In the genomic region with DNA sequence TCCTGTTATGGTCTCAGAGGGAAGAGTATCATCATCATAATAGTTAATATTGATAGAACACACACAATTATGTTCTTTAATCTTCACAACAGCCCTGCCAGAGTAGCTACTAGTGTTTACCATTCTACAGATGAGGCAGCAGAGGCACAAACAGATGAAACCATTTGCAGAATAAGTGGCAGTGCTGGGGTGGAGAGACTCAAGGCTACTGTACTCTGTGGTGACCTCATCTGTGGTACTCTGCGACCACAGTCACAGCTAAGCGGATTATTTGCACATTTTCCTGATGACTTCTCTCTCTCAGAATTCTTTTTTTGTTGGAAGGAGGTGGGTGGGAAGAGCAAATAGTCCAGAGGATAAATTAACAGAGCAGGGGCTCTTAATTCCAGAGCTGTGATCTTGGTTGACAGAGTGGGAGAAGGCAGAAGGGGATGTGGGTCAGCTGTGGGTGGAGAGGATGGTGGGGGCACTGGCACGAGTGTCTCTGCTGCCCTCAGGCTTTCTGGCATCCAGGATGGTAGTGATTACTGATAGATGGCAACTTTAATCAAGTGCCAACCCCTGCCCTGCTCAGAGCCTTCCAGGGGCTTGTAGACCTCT, we compare ENCODE assay signal across 27 cellular contexts. TPM values are rescaled to one million over a fixed set of nuclear protein-coding genes. Genes with fewer than 3 reads are reported as not detected.
DNase-seq lines count a peak whose midpoint lies in the region; ATAC-seq and TF ChIP-seq lines count a peak whose summit lies in the region.
"Had no signal": no experiment of that assay in that cellular context is flagged by ENCODE, and none has a peak within 500 bp of the region (broad histone marks: within the 10 kb centered on the region; RNA-seq: fewer than 3 reads in every experiment).

No MANE protein-coding gene starts in this region.

- intact Hi-C loops in lower leg skin (cut with DNase I; ENCODE audit: low total_unique reads), result no loop called here

- peaks cover 53 to 83% of the 10 kb centered on the region in 2 donors for H3K27me3 Mint-ChIP-seq in CD8-positive, alpha-beta memory T cell
- H3K27me3 Mint-ChIP-seq in activated T-helper 17 cell treated with anti-CD3 and anti-CD28 coated beads, Interleukin-2, amount 50 U/mL, for 72 hours, result peaks cover 56% of the 10 kb centered on the region
- peaks cover 36 to 90% (median 60%) of the 10 kb centered on the region in 5 donors for H3K27me3 Mint-ChIP-seq in naive thymus-derived CD8-positive, alpha-beta T cell

- H3K36me3 ChIP-seq in BLaER1 treated with 17β-estradiol and CSF1 and Interleukin-3, amounts not matched to agents 10 nM and 100 nM, result no peaks in the 10 kb centered on the region
- H3K36me3 ChIP-seq in CD8-positive, alpha-beta memory T cell (ENCODE audit: insufficient read depth, low read length), result no peaks in the 10 kb centered on the region
- no peaks in the 10 kb centered on the region for H3K36me3 ChIP-seq in tibial nerve
- H3K36me3 ChIP-seq: colonic mucosa, heart right ventricle, thoracic aorta had no signal

- H3K36me3 Mint-ChIP-seq in CD8-positive, alpha-beta memory T cell, result peaks cover 0 to 7% (median 0%) of the 10 kb centered on the region in 3 donors
- H3K36me3 Mint-ChIP-seq in activated T-helper 17 cell treated with anti-CD3 and anti-CD28 coated beads, Interleukin-2, amount 50 U/mL, for 72 hours (ENCODE audit: low read depth), result no peaks in the 10 kb centered on the region
- peaks cover 2 to 6% (median 5%) of the 10 kb centered on the region in 3 donors for H3K36me3 Mint-ChIP-seq in naive thymus-derived CD8-positive, alpha-beta T cell
- H3K36me3 Mint-ChIP-seq: CD4-positive, CD25-positive, alpha-beta regulatory T cell; memory B cell had no signal

- peaks cover 0 to 8% (median 0%) of the 10 kb centered on the region in 11 experiments; a peak in 1 of 22 replicates for H4K20me1 ChIP-seq in BLaER1 treated with 17β-estradiol and CSF1 and Interleukin-3, amounts not matched to agents 10 nM and 100 nM

- no peak overlapping the region for H3K27ac Mint-ChIP-seq in CD8-positive, alpha-beta memory T cell
- no peak overlapping the region for H3K27ac Mint-ChIP-seq in activated T-helper 17 cell treated with anti-CD3 and anti-CD28 coated beads, Interleukin-2, amount 50 U/mL, for 72 hours
- peak overlapping the region in 1 of 10 donors; percentile 48 for H3K27ac Mint-ChIP-seq in naive thymus-derived CD8-positive, alpha-beta T cell
- H3K27ac Mint-ChIP-seq: activated T-cell treated with anti-CD3 and anti-CD28 coated beads, Interleukin-2, amount 50 U/mL, for 24 hours; CD4-positive, CD25-positive, alpha-beta regulatory T cell; memory B cell; stimulated activated naive CD8-positive, alpha-beta T cell treated with anti-CD3 and anti-CD28 coated beads, Interleukin-15, Interleukin-2, amounts not matched to agents 100 ng/mL and 50 ng/mL, for 24 hours had no signal

- 44 to 59% methylated on average over 3 of the region's 3 CpGs for WGBS in lower leg skin, 2 donors
- WGBS in tibial nerve, 2 donors, result 30 to 45% methylated on average over 3 of the region's 3 CpGs

- DNase-seq in CD8-positive, alpha-beta memory T cell, result no peak
- DNase-seq in naive thymus-derived CD8-positive, alpha-beta T cell, result no peak
- DNase-seq in lower leg skin (ENCODE audit: low spot score in 2 of 2) (no peak), SW480 (ENCODE audit: low spot score) (no peak), tibial nerve (ENCODE audit: low spot score in 2 of 2) (no peak), amniotic stem cell (lab: John Stamatoyannopoulos, UW) (no peak)
- DNase-seq: activated CD4-positive, alpha-beta T cell treated with anti-CD3 and anti-CD28 coated beads for 1 hour; activated T-cell treated with anti-CD3 and anti-CD28 coated beads, Interleukin-2, amount 50 U/mL, for 24 hours; CD4-positive, CD25-positive, alpha-beta regulatory T cell; DMS 273 treated with DMSO at 0.1 percent for 48 hours; effector memory CD4-positive, alpha-beta T cell; EL; foreskin keratinocyte; GOT3; heart right ventricle; left cardiac atrium; NCI-H187; NCI-H524 treated with DMSO at 0.1 percent for 48 hours had no signal

- H3K4me3 ChIP-seq in BLaER1 treated with 17β-estradiol and CSF1 and Interleukin-3, amounts not matched to agents 10 nM and 100 nM, result peak overlapping the region in 1 of 10 experiments; percentile 3; a peak in 2 of 20 replicates
- H3K4me3 ChIP-seq in CD8-positive, alpha-beta memory T cell (ENCODE audit: low read length), result no peak overlapping the region
- H3K4me3 ChIP-seq in lower leg skin (ENCODE audit: low read depth, poor library complexity, severe bottlenecking), result no peak overlapping the region
- no peak overlapping the region for H3K4me3 ChIP-seq in tibial nerve
- H3K4me3 ChIP-seq: colonic mucosa, GM12878, skin epidermis, thoracic aorta had no signal

- H3K4me3 Mint-ChIP-seq in CD8-positive, alpha-beta memory T cell, result peak overlapping the region in 5 of 7 donors; percentile 48 to 78 (median 60)
- peak overlapping the region; percentile 71 for H3K4me3 Mint-ChIP-seq in activated T-helper 17 cell treated with anti-CD3 and anti-CD28 coated beads, Interleukin-2, amount 50 U/mL, for 72 hours
- H3K4me3 Mint-ChIP-seq in naive thymus-derived CD8-positive, alpha-beta T cell, result peak overlapping the region in 8 of 10 donors; percentile 34 to 97 (median 78)
- H3K4me3 Mint-ChIP-seq: memory B cell; stimulated activated naive CD8-positive, alpha-beta T cell treated with anti-CD3 and anti-CD28 coated beads, Interleukin-15, Interleukin-2, amounts not matched to agents 100 ng/mL and 50 ng/mL, for 24 hours had no signal

- CTCF ChIA-PET in CD8-positive, alpha-beta memory T cell (lab: Charles Lee), result no interaction called here

- H3K4me1 Mint-ChIP-seq in CD8-positive, alpha-beta memory T cell, result peaks cover 9 to 20% (median 12%) of the 10 kb centered on the region in 3 donors
- H3K4me1 Mint-ChIP-seq in activated T-helper 17 cell treated with anti-CD3 and anti-CD28 coated beads, Interleukin-2, amount 50 U/mL, for 72 hours, result peaks cover 10% of the 10 kb centered on the region
- peaks cover 10 to 22% (median 13%) of the 10 kb centered on the region in 4 donors for H3K4me1 Mint-ChIP-seq in naive thymus-derived CD8-positive, alpha-beta T cell

- H3K4me2 ChIP-seq in BLaER1 treated with 17β-estradiol and CSF1 and Interleukin-3, amounts not matched to agents 10 nM and 100 nM, result peak overlapping the region; percentile 59 to 94 (median 78)

- no peak overlapping the region for H3K27ac ChIP-seq in BLaER1 treated with 17β-estradiol and CSF1 and Interleukin-3, amounts not matched to agents 10 nM and 100 nM
- no peak overlapping the region for H3K27ac ChIP-seq in CD8-positive, alpha-beta memory T cell (ENCODE audit: low read depth, low read length)
- H3K27ac ChIP-seq in tibial nerve, result no peak overlapping the region
- H3K27ac ChIP-seq: colonic mucosa, foreskin keratinocyte, heart right ventricle, skin epidermis, thoracic aorta had no signal

- TF ChIP-seq POLR2A in lower leg skin (IDR thresholded peaks at IDR 0.05) (no peak), tibial nerve (IDR thresholded peaks at IDR 0.05) (no peak)

- peak; percentile 37 for ATAC-seq in activated T-helper 17 cell treated with anti-CD3 and anti-CD28 coated beads, Interleukin-2, amount 50 U/mL, for 72 hours (replicated peaks)
- ATAC-seq in naive thymus-derived CD8-positive, alpha-beta T cell, result no peak
- ATAC-seq: esophagus mucosa, foreskin keratinocyte, GM12878, heart right ventricle, left cardiac atrium had no signal

- peaks cover 0 to 18% (median 14%) of the 10 kb centered on the region in 11 experiments; a peak in 15 of 22 replicates for H3K9me3 ChIP-seq in BLaER1 treated with 17β-estradiol and CSF1 and Interleukin-3, amounts not matched to agents 10 nM and 100 nM (replicated peaks in 1 of 11)
- H3K9me3 ChIP-seq in CD8-positive, alpha-beta memory T cell (ENCODE audit: low read length), result no peaks in the 10 kb centered on the region
- H3K9me3 ChIP-seq in tibial nerve, result no peaks in the 10 kb centered on the region
- H3K9me3 ChIP-seq: colonic mucosa, heart right ventricle, thoracic aorta had no signal

- TF ChIP-seq CTCF in lower leg skin (IDR thresholded peaks at IDR 0.05) (no peak), tibial nerve (IDR thresholded peaks at IDR 0.05) (no peak)

- H3K27me3 ChIP-seq in BLaER1 treated with 17β-estradiol and CSF1 and Interleukin-3, amounts not matched to agents 10 nM and 100 nM, result peaks cover 23 to 43% (median 30%) of the 10 kb centered on the region in 11 experiments
- H3K27me3 ChIP-seq in CD8-positive, alpha-beta memory T cell (ENCODE audit: insufficient read depth, low read length, poor library complexity, severe bottlenecking), result peaks cover 50% of the 10 kb centered on the region
- H3K27me3 ChIP-seq in tibial nerve, result peaks cover 3 to 99% of the 10 kb centered on the region in 2 donors

- H3K4me1 ChIP-seq in BLaER1 treated with 17β-estradiol and CSF1 and Interleukin-3, amounts not matched to agents 10 nM and 100 nM, result peaks cover 16 to 25% (median 21%) of the 10 kb centered on the region in 10 experiments
- H3K4me1 ChIP-seq in CD8-positive, alpha-beta memory T cell (ENCODE audit: insufficient read depth, low read length), result peaks cover 12% of the 10 kb centered on the region
- peaks cover 0 to 21% (median 15%) of the 10 kb centered on the region in 4 donors for H3K4me1 ChIP-seq in tibial nerve
- H3K4me1 ChIP-seq: foreskin keratinocyte had no signal

- POLR2A ChIA-PET in CD8-positive, alpha-beta memory T cell (lab: Charles Lee), result no interaction called here
- POLR2A ChIA-PET in naive thymus-derived CD8-positive, alpha-beta T cell (lab: Charles Lee), result no interaction called here

- TF ChIP-seq EP300 in tibial nerve (IDR thresholded peaks at IDR 0.05), result no peak

- H3K9me3 Mint-ChIP-seq in CD8-positive, alpha-beta memory T cell, result no peaks in the 10 kb centered on the region
- H3K9me3 Mint-ChIP-seq in activated T-helper 17 cell treated with anti-CD3 and anti-CD28 coated beads, Interleukin-2, amount 50 U/mL, for 72 hours, result no peaks in the 10 kb centered on the region
- H3K9me3 Mint-ChIP-seq in naive thymus-derived CD8-positive, alpha-beta T cell, result no peaks in the 10 kb centered on the region
- H3K9me3 Mint-ChIP-seq: activated T-cell treated with anti-CD3 and anti-CD28 coated beads, Interleukin-2, amount 50 U/mL, for 24 hours; memory B cell; stimulated activated naive CD8-positive, alpha-beta T cell treated with anti-CD3 and anti-CD28 coated beads, Interleukin-15, Interleukin-2, amounts not matched to agents 100 ng/mL and 50 ng/mL, for 24 hours had no signal

- H3K9ac ChIP-seq in BLaER1 treated with 17β-estradiol and CSF1 and Interleukin-3, amounts not matched to agents 10 nM and 100 nM, result peak overlapping the region in 1 of 11 experiments; percentile 13; a peak in 1 of 22 replicates

RNA-seq across cellular contexts. Expression of gene MRM1, which starts 41.8 kb away (rescaled TPM):
- total RNA-seq in CD8-positive, alpha-beta memory T cell, result 10 to 100 TPM; 24.7 to 24.9 TPM
- polyA plus RNA-seq in CD8-positive, alpha-beta memory T cell, result 5.3 TPM
- total RNA-seq in activated T-helper 17 cell treated with anti-CD3 and anti-CD28 coated beads, Interleukin-2, amount 50 U/mL, for 72 hours, result 10 to 100 TPM; 11.3 to 18.2 TPM
- 10 to 100 TPM; 12.4 to 12.7 TPM for total RNA-seq in naive thymus-derived CD8-positive, alpha-beta T cell
- 10 to 100 TPM in 1 of 3 donors, 1 to 10 TPM in 2; 3.2 to 11.1 (median 6.8) TPM for polyA plus RNA-seq in naive thymus-derived CD8-positive, alpha-beta T cell
- 1 to 10 TPM; 5.1 to 8.9 (median 5.9) TPM for total RNA-seq in lower leg skin
- 10 to 100 TPM in 3 of 4 donors, 1 to 10 TPM in 1; 9.8 to 14.2 (median 11.5) TPM for total RNA-seq in tibial nerve

RNA-seq across cellular contexts. Expression of gene DHRS11, which starts 51.5 kb away (rescaled TPM):
- total RNA-seq in CD8-positive, alpha-beta memory T cell, result 10 to 100 TPM; 11.1 to 13.0 TPM
- polyA plus RNA-seq in CD8-positive, alpha-beta memory T cell, result 4.3 TPM
- 1 to 10 TPM; 3.8 to 6.4 TPM for total RNA-seq in activated T-helper 17 cell treated with anti-CD3 and anti-CD28 coated beads, Interleukin-2, amount 50 U/mL, for 72 hours
- total RNA-seq in naive thymus-derived CD8-positive, alpha-beta T cell, result 1 to 10 TPM; 8.3 to 9.1 TPM
- 1 to 10 TPM; 3.8 to 5.5 (median 4.6) TPM for polyA plus RNA-seq in naive thymus-derived CD8-positive, alpha-beta T cell
- total RNA-seq in lower leg skin (10 to 100 TPM; 11.3 to 21.1 (median 14.9) TPM), tibial nerve (10 to 100 TPM in 1 of 4 donors, 1 to 10 TPM in 2, under 1 TPM in 1; 0.78 to 14.7 (median 6.9) TPM)
